Comparison of ENCODE assay signal across 1 cellular context in the genomic region with DNA sequence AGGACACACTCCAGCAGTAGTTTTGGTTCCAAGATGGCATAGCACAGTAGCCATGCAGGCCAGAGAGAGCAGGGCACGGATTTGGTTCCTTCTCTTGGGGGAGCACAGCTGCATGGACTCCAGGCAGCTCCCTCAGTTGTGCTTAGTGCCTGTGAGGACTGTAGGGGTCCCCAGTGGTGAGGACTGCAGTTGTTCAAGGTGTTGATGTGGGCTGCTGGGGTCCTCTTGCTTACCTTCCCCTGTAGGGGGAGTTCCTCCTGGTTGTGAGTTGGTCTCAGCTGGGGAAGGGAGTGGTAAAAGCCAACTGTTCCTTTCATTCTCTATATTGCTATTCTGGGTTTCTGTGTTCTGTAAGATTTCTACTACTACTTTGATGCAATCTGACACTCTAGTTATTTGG.
TF ChIP-seq lines count a peak whose summit lies in the region.

No MANE protein-coding gene starts in this region.

TF ChIP-seq in WTC11, 78 proteins besides CTCF, POLR2A, EP300 and RAD21 (continued from another document):
- TF ChIP-seq ZMAT4 (CRISPR knock-in tag; IDR thresholded peaks at IDR 0.05) (no peak), RELA (CRISPR knock-in tag; IDR thresholded peaks at IDR 0.05; ENCODE audit: borderline replicate concordance) (no peak), ZSCAN18 (CRISPR knock-in tag; IDR thresholded peaks at IDR 0.05) (no peak), ATF2 (CRISPR knock-in tag; IDR thresholded peaks at IDR 0.05; ENCODE audit: borderline replicate concordance, low read depth) (no peak), ERG (CRISPR knock-in tag; IDR thresholded peaks at IDR 0.05) (no peak), NR1H2 (CRISPR knock-in tag; IDR thresholded peaks at IDR 0.05) (no peak), SP1 (CRISPR knock-in tag; conservative IDR thresholded peaks at IDR 0.05) (no peak), HMGA2 (CRISPR knock-in tag; IDR thresholded peaks at IDR 0.05) (no peak), SMAD3 (CRISPR knock-in tag; IDR thresholded peaks at IDR 0.05; ENCODE audit: borderline replicate concordance) (no peak), NFATC4 (CRISPR knock-in tag; IDR thresholded peaks at IDR 0.05) (no peak), ZNF121 (CRISPR knock-in tag; IDR thresholded peaks at IDR 0.05) (no peak), PREB (CRISPR knock-in tag; IDR thresholded peaks at IDR 0.05; ENCODE audit: borderline replicate concordance) (no peak), CREB1 (CRISPR knock-in tag; IDR thresholded peaks at IDR 0.05) (no peak)
- TF ChIP-seq, protein P1, sequence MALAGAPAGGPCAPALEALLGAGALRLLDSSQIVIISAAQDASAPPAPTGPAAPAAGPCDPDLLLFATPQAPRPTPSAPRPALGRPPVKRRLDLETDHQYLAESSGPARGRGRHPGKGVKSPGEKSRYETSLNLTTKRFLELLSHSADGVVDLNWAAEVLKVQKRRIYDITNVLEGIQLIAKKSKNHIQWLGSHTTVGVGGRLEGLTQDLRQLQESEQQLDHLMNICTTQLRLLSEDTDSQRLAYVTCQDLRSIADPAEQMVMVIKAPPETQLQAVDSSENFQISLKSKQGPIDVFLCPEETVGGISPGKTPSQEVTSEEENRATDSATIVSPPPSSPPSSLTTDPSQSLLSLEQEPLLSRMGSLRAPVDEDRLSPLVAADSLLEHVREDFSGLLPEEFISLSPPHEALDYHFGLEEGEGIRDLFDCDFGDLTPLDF (CRISPR knock-in tag; IDR thresholded peaks at IDR 0.05): no peak
- TF ChIP-seq, protein P2, sequence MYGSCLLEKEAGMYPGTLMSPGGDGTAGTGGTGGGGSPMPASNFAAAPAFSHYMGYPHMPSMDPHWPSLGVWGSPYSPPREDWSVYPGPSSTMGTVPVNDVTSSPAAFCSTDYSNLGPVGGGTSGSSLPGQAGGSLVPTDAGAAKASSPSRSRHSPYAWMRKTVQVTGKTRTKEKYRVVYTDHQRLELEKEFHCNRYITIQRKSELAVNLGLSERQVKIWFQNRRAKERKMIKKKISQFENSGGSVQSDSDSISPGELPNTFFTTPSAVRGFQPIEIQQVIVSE (CRISPR knock-in tag; IDR thresholded peaks at IDR 0.05; ENCODE audit: borderline replicate concordance): no peak
